In genomic region chr9:69173497-69173890, GRCh38 we compare ENCODE assay signal across 8 cellular contexts. TPM values are rescaled to one million over a fixed set of nuclear protein-coding genes. Genes with fewer than 3 reads are reported as not detected.
A peak's percentile ranks its signal among the peaks of the same experiment; 100 is the strongest.
DNase-seq lines count a peak whose midpoint lies in the region; ATAC-seq, FAIRE-seq and TF ChIP-seq lines count a peak whose summit lies in the region.

No MANE protein-coding gene starts in this region.

- peak overlapping the region; percentile 69 for H3K9ac ChIP-seq in HepG2 (ENCODE audit: insufficient read depth, low read depth, low read length)

- ATAC-seq in HepG2 (no peak; the same call in 2 of the 3 replicates), upper lobe of left lung (ENCODE audit: low FRiP score in 2 of 2) (no peak), HG03354 (IDR thresholded peaks at IDR 0.05; ENCODE audit: poor library complexity, severe bottlenecking, unreplicated experiment) (no peak), GM19351 (IDR thresholded peaks at IDR 0.05; ENCODE audit: unreplicated experiment) (no peak)

- H3K4me3 ChIP-seq in BE2C (ENCODE audit: low read depth, low read length) (peak overlapping the region; percentile 82), HEK293 (ENCODE audit: low read depth, low read length) (peak overlapping the region; percentile 49), HepG2 (replicated peaks in 1 of 3; ENCODE audit: insufficient read depth in 1 of 3, low read depth in 2 of 3, low read length in 3 of 3) (peak overlapping the region; percentile 66 to 73 (median 67)), upper lobe of left lung (peak overlapping the region; percentile 38 to 79 (median 66))

- POLR2A ChIA-PET in HEK293 (lab: Yijun Ruan, JAX) (interaction anchor here (0.6 kb wide), 1 partner anchor 18 kb away, joined by 5 read pairs; no protein-coding TSS in a partner anchor), HepG2 (lab: Yijun Ruan, JAX) (interaction anchor here (2.0 to 3.5 kb wide), 3 partner anchors 12 to 20 kb away, joined by 11 to 19 read pairs (median 15); no protein-coding TSS in a partner anchor)

- H3K9me3 Mint-ChIP-seq in activated naive CD8-positive, alpha-beta T cell (ENCODE audit: low read depth): no peaks in the 10 kb centered on the region

- in situ Hi-C loops in HepG2 (cut with HindIII; ENCODE audit: extremely low pct_ligation_motif_present, low pct_unique_long_range_greater_than_20kb): no loop called here

- no peak for TF ChIP-seq RAD21 in HepG2 (CRISPR knock-in tag; IDR thresholded peaks at IDR 0.05)

- no peaks in the 10 kb centered on the region; the same call in 1 of the 2 replicates for H3K36me3 ChIP-seq in BE2C
- H3K36me3 ChIP-seq in HEK293 (ENCODE audit: control insufficient read depth in 2 of 2, insufficient read depth in 1 of 2, low read length in 2 of 2): no peaks in the 10 kb centered on the region
- peaks cover 0 to 15% of the 10 kb centered on the region in 2 experiments; a peak in 2 of 5 replicates for H3K36me3 ChIP-seq in HepG2 (replicated peaks in 1 of 2; ENCODE audit: control insufficient read depth in 1 of 2, insufficient read depth in 2 of 2, low read length in 2 of 2)
- no peaks in the 10 kb centered on the region for H3K36me3 ChIP-seq in upper lobe of left lung

- H3K36me3 Mint-ChIP-seq in activated naive CD8-positive, alpha-beta T cell: peaks cover 7% of the 10 kb centered on the region

- peaks cover 3% of the 10 kb centered on the region for H3K4me1 ChIP-seq in BE2C
- peaks cover 23% of the 10 kb centered on the region for H3K4me1 ChIP-seq in HEK293 (ENCODE audit: control insufficient read depth, insufficient read depth, low read length)
- H3K4me1 ChIP-seq in HepG2 (ENCODE audit: insufficient read depth, low read length): peaks cover 87% of the 10 kb centered on the region
- H3K4me1 ChIP-seq in upper lobe of left lung: peaks cover 49 to 74% (median 61%) of the 10 kb centered on the region in 4 donors

- CTCF ChIA-PET in HEK293 (lab: Yijun Ruan, JAX): interaction anchor here (0.6 to 1.1 kb wide), 2 partner anchors 20 to 21 kb away, joined by 3 to 4 read pairs; no protein-coding TSS in a partner anchor
- CTCF ChIA-PET in HepG2 (lab: Yijun Ruan, JAX; ENCODE audit: low intra/inter-chr PET ratio, low total read pairs): no interaction called here

- H3K27ac ChIP-seq in HEK293 (ENCODE audit: extremely low read depth, low read depth, low read length) (peak overlapping the region; percentile 63; the same call in 1 of the 2 replicates), HepG2 (ENCODE audit: extremely low read length, insufficient read depth, low read length) (peak overlapping the region; percentile 50), upper lobe of left lung (peak overlapping the region; percentile 82 to 92 (median 87))

- H3K4me1 Mint-ChIP-seq in activated naive CD8-positive, alpha-beta T cell (ENCODE audit: low read depth): peaks cover 31% of the 10 kb centered on the region

- H3K9me3 ChIP-seq in BE2C (no peaks in the 10 kb centered on the region), HEK293 (ENCODE audit: control insufficient read depth, insufficient read depth, low read depth, low read length) (no peaks in the 10 kb centered on the region), HepG2 (ENCODE audit: low read length) (no peaks in the 10 kb centered on the region), upper lobe of left lung (no peaks in the 10 kb centered on the region)

- TF ChIP-seq POLR2A in HepG2 (IDR thresholded peaks at IDR 0.05; ENCODE audit: insufficient read depth in 1 of 2, low read depth in 2 of 2, low read length in 2 of 2) (no peak), upper lobe of left lung (IDR thresholded peaks at IDR 0.05) (no peak)

- DNase-seq in BE2C: no peak
- no peak for DNase-seq in HepG2 (ENCODE audit: low spot score)
- no peak for DNase-seq in upper lobe of left lung
- DNase-seq in hypothalamus (lab: John Stamatoyannopoulos, UW): no peak

- peaks cover 35% of the 10 kb centered on the region for H3K27me3 Mint-ChIP-seq in activated naive CD8-positive, alpha-beta T cell

- no peak overlapping the region for H2AFZ ChIP-seq in HepG2 (ENCODE audit: low read length)

- intact Hi-C loops in HepG2 (cut with micrococcal nuclease; ENCODE audit: unreplicated experiment): loop anchor here (5.0 kb wide), 1 partner anchor 51 kb away; no protein-coding TSS in a partner anchor

- no peak for TF ChIP-seq CTCF in BE2C (IDR thresholded peaks at IDR 0.05; ENCODE audit: low read depth, low read length)
- TF ChIP-seq CTCF in HEK293 (tag by site-specific recombination; IDR thresholded peaks at IDR 0.05): no peak
- no peak for TF ChIP-seq CTCF in HepG2 (CRISPR knock-in tag; IDR thresholded peaks at IDR 0.05)
- no peak for TF ChIP-seq CTCF in upper lobe of left lung (IDR thresholded peaks at IDR 0.05)

- no TSS peak for BruUV-seq in HepG2 (replicated peaks; lab: Mats Ljungman, UMichigan)

- H4K20me1 ChIP-seq in HepG2 (ENCODE audit: insufficient read depth, low read length): peaks cover 59% of the 10 kb centered on the region

- H3K79me2 ChIP-seq in HepG2 (ENCODE audit: insufficient read depth, low read length): peaks cover 83% of the 10 kb centered on the region

- H3K27me3 ChIP-seq in BE2C (no peaks in the 10 kb centered on the region), HepG2 (ENCODE audit: control insufficient read depth in 1 of 2, insufficient read depth in 2 of 2, low read length in 2 of 2) (no peaks in the 10 kb centered on the region), upper lobe of left lung (no peaks in the 10 kb centered on the region)

- TF ChIP-seq EP300 in HepG2 (IDR thresholded peaks at IDR 0.05; ENCODE audit: low read depth in 2 of 2, low read length in 2 of 2) (no peak), HepG2 (CRISPR knock-in tag; IDR thresholded peaks at IDR 0.05; ENCODE audit: borderline replicate concordance) (no peak), upper lobe of left lung (IDR thresholded peaks at IDR 0.05) (no peak)

- H3K4me2 ChIP-seq in HepG2 (ENCODE audit: low read depth, low read length): peak overlapping the region; percentile 93

- no peak for FAIRE-seq in HepG2 (lab: Jason Lieb, UNC)

- 2% methylated on average over 5 of the region's 17 CpGs for WGBS in HepG2 (ENCODE audit: low lambda C conversion rate)
- WGBS in upper lobe of left lung, 2 donors: 18 to 24% methylated on average over 7 to 12 of the region's 17 CpGs

- peak overlapping the region; percentile 83 for H3K4me3 Mint-ChIP-seq in activated naive CD8-positive, alpha-beta T cell

- H3K27ac Mint-ChIP-seq in activated naive CD8-positive, alpha-beta T cell: no peak overlapping the region

TF ChIP-seq in HEK293, 187 proteins besides CTCF, POLR2A, EP300 and RAD21:
- TF ChIP-seq ZNF335 (tag by site-specific recombination; conservative IDR thresholded peaks at IDR 0.05) (peak; percentile 52), ZNF830 (tag by site-specific recombination; IDR thresholded peaks at IDR 0.05; ENCODE audit: low read depth) (no peak)

TF ChIP-seq in HepG2, 621 proteins besides CTCF, POLR2A, EP300 and RAD21 (continues in another document):
- TF ChIP-seq JUNB (CRISPR knock-in tag; IDR thresholded peaks at IDR 0.05; ENCODE audit: borderline replicate concordance) (no peak), ZNF17 (CRISPR knock-in tag; IDR thresholded peaks at IDR 0.05) (no peak), MXD1 (CRISPR knock-in tag; IDR thresholded peaks at IDR 0.05) (no peak), ZNF839 (CRISPR knock-in tag; IDR thresholded peaks at IDR 0.05; ENCODE audit: borderline replicate concordance) (no peak), ZNF235 (CRISPR knock-in tag; IDR thresholded peaks at IDR 0.05; ENCODE audit: borderline replicate concordance) (no peak), SALL2 (CRISPR knock-in tag; IDR thresholded peaks at IDR 0.05) (no peak), KAT2B (IDR thresholded peaks at IDR 0.05; ENCODE audit: borderline replicate concordance, low read depth, low read length) (no peak), RARA (CRISPR knock-in tag; IDR thresholded peaks at IDR 0.05) (no peak)

RNA-seq across cellular contexts. Expression of gene TJP2, which starts 0.6 kb away (rescaled TPM):
- 10.1 TPM for polyA plus RNA-seq in BE2C (2012; ENCODE audit: insufficient read depth, insufficient read length, low read depth)
- total RNA-seq in HepG2 (2016; rRNA removed; fragmentation: Illumina TruSeq; extraction: Trizol) (110 and 135 TPM in 2 replicates), upper lobe of left lung (100 to 1,000 TPM in 5 of 6 donors, 10 to 100 TPM in 1; 98.3 to 270 (median 185) TPM)
- 19.7 and 22.7 TPM in 2 replicates for total RNA-seq in HepG2 (2016; cell fraction: cytosol; rRNA removed; fragmentation: Illumina TruSeq; extraction: Trizol; ENCODE audit: low read depth)
- 109 and 122 TPM in 2 replicates for total RNA-seq in HepG2 (2016; cell fraction: insoluble cytoplasmic fraction; rRNA removed; fragmentation: Illumina TruSeq; extraction: Trizol)
- 29.6 and 31.5 TPM in 2 replicates for total RNA-seq in HepG2 (2016; cell fraction: membrane; rRNA removed; fragmentation: Illumina TruSeq; extraction: Trizol)
- total RNA-seq in HepG2 (2016; cell fraction: nucleus; rRNA removed; fragmentation: Illumina TruSeq; extraction: Trizol): 104 and 120 TPM in 2 replicates
- polyA plus RNA-seq in HepG2 (2011; rRNA removed): 109 and 112 TPM in 2 replicates
- 71.5 and 85.0 TPM in 2 replicates for polyA plus RNA-seq in HepG2 (2011; cell fraction: cytosol; rRNA removed)
- polyA plus RNA-seq in HepG2 (2011; cell fraction: nucleus; rRNA removed): 238 and 261 TPM in 2 replicates
- polyA plus RNA-seq in HepG2 (2012): 110 and 201 TPM in 2 replicates
- 3.9 and 4.9 TPM in 2 replicates for polyA plus RNA-seq in HepG2 (2016; cell fraction: cytosol; fragmentation: Illumina TruSeq; extraction: Trizol; ENCODE audit: low read depth)
- 110 and 122 TPM in 2 replicates for polyA plus RNA-seq in HepG2 (2016; cell fraction: insoluble cytoplasmic fraction; fragmentation: Illumina TruSeq; extraction: Trizol; ENCODE audit: low read depth)
- polyA plus RNA-seq in HepG2 (2016; cell fraction: membrane; fragmentation: Illumina TruSeq; extraction: Trizol; ENCODE audit: low read depth): 11.6 and 12.9 TPM in 2 replicates
- polyA plus RNA-seq in HepG2 (2016; cell fraction: nucleus; fragmentation: Illumina TruSeq; extraction: Trizol; ENCODE audit: insufficient read depth, low read depth): 155 and 164 TPM in 2 replicates
- 13.0 and 80.7 TPM in 2 replicates for polyA minus RNA-seq in HepG2 (2011; rRNA and poly(A)+ RNA removed; ENCODE audit: low replicate concordance)
- 99.2 and 104 TPM in 2 replicates for polyA minus RNA-seq in HepG2 (2011; cell fraction: cytosol; rRNA and poly(A)+ RNA removed)
- 157 and 183 TPM in 2 replicates for polyA minus RNA-seq in HepG2 (2011; cell fraction: nucleus; rRNA and poly(A)+ RNA removed)
